Comparison of ENCODE assay signal across 22 cellular contexts in the genomic region with DNA sequence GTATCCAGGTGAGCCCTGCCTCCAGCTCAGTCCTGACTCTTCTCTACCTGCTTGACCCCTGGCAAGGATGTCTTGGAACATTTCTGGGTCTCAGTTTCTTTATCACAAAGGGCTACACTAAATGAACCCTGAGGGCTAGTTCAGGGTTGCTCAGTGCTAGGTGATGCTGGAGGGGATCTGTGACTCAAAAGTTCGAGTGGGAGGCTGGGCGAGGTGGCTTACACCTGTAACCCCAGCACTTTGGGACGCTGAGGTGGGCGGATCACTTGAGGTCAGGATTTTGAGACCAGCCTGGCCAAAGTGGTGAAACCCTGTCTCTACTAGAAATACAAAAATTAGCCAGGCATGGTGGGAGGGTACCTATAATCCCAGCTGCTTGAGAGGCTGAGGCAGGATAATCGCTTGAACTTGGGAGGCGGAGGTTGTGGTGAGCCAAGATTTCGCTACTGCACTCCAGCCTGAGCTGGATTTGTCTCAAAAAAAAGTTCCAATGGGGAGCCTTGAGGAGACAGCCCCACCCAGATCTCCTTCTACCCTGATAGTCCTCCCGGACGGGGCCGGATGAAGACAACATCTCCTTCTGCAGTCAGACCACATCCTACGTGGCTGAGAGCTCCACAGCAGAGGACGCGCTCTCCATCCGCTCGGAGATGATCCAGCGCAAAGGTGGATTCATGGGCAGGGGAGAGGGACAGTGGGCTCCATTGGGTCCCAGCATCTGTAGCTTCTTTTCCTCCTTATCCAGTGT. TPM values are rescaled to one million over a fixed set of nuclear protein-coding genes. Genes with fewer than 3 reads are reported as not detected.
DNase-seq lines count a peak whose midpoint lies in the region; ATAC-seq and TF ChIP-seq lines count a peak whose summit lies in the region.
"Had no signal": no experiment of that assay in that cellular context is flagged by ENCODE, and none has a peak within 500 bp of the region (broad histone marks: within the 10 kb centered on the region; RNA-seq: fewer than 3 reads in every experiment).

No MANE protein-coding gene starts in this region.

- peaks cover 28% of the 10 kb centered on the region for H3K4me1 Mint-ChIP-seq in glutamatergic neuron (ENCODE audit: low read depth, unreplicated experiment)
- H3K4me1 Mint-ChIP-seq: activated T-helper 17 cell treated with anti-CD3 and anti-CD28 coated beads, Interleukin-2, amount 50 U/mL, for 72 hours had no signal

- CTCF ChIA-PET in RWPE1 (lab: Yijun Ruan, JAX): interaction anchor here (0.6 to 8.4 kb wide), 3 partner anchors 56 to 547 kb away, joined by 3 to 132 read pairs (median 3); no protein-coding TSS in a partner anchor

- H3K27ac ChIP-seq in RWPE1: peak overlapping the region; percentile 100
- H3K27ac ChIP-seq: SJSA1 had no signal

- intact Hi-C loops in posterior vena cava (cut with DNase I): no loop called here

- peaks cover 10% of the 10 kb centered on the region for H3K9me3 Mint-ChIP-seq in glutamatergic neuron (ENCODE audit: unreplicated experiment)
- H3K9me3 Mint-ChIP-seq: activated T-helper 17 cell treated with anti-CD3 and anti-CD28 coated beads, Interleukin-2, amount 50 U/mL, for 72 hours; CD4-positive, CD25-positive, alpha-beta regulatory T cell; H9; memory B cell; naive B cell had no signal

- no peaks in the 10 kb centered on the region for H3K36me3 Mint-ChIP-seq in glutamatergic neuron (ENCODE audit: unreplicated experiment)
- H3K36me3 Mint-ChIP-seq: CD4-positive, CD25-positive, alpha-beta regulatory T cell; memory B cell; naive B cell had no signal

- peak overlapping the region; percentile 20 for H3K4me3 Mint-ChIP-seq in glutamatergic neuron (ENCODE audit: unreplicated experiment)
- H3K4me3 Mint-ChIP-seq: activated naive CD8-positive, alpha-beta T cell; activated T-helper 17 cell treated with anti-CD3 and anti-CD28 coated beads, Interleukin-2, amount 50 U/mL, for 72 hours; CD4-positive, CD25-positive, alpha-beta regulatory T cell; H9; memory B cell; naive B cell had no signal

- TF ChIP-seq CTCF in GM20000 (IDR thresholded peaks at IDR 0.05; ENCODE audit: extremely low read depth, missing control alignments): no peak
- TF ChIP-seq CTCF in RWPE1 (conservative IDR thresholded peaks at IDR 0.05; ENCODE audit: low read depth): no peak
- no peak for TF ChIP-seq CTCF in glutamatergic neuron (IDR thresholded peaks at IDR 0.05; ENCODE audit: partially characterized antibody, unreplicated experiment)

- no peaks in the 10 kb centered on the region for H3K27me3 Mint-ChIP-seq in glutamatergic neuron (ENCODE audit: unreplicated experiment)
- H3K27me3 Mint-ChIP-seq: activated naive CD8-positive, alpha-beta T cell; activated T-helper 17 cell treated with anti-CD3 and anti-CD28 coated beads, Interleukin-2, amount 50 U/mL, for 72 hours; naive B cell had no signal

- DNase-seq in GM20000 (ENCODE audit: low spot score) (peak; percentile 12), RWPE1 (ENCODE audit: low spot score) (no peak), glutamatergic neuron (no peak), posterior vena cava (ENCODE audit: low spot score) (peak; percentile 58), SW480 (ENCODE audit: low spot score) (no peak), NCI-H524 (lab: John Stamatoyannopoulos, UW) (no peak), NCI-H1694 treated with DMSO at 0.1 percent for 48 hours (lab: John Stamatoyannopoulos, UW) (no peak)
- DNase-seq: activated CD4-positive, alpha-beta T cell treated with anti-CD3 and anti-CD28 coated beads, Interleukin-2, amount 50 U/mL, for 1 hour; CD4-positive, CD25-positive, alpha-beta regulatory T cell; DMS 273 treated with DMSO at 0.1 percent for 48 hours; H9; KG1; kidney glomerular epithelial cell; naive B cell; NCI-H1436 treated with DMSO at 0.1 percent for 48 hours; sigmoid colon; T-helper 2 cell had no signal

- H3K27ac Mint-ChIP-seq in glutamatergic neuron (ENCODE audit: unreplicated experiment): no peak overlapping the region
- H3K27ac Mint-ChIP-seq: activated naive CD8-positive, alpha-beta T cell; activated T-helper 17 cell treated with anti-CD3 and anti-CD28 coated beads, Interleukin-2, amount 50 U/mL, for 72 hours; CD4-positive, CD25-positive, alpha-beta regulatory T cell; memory B cell had no signal

- ATAC-seq in GM19324 (IDR thresholded peaks at IDR 0.05; ENCODE audit: low FRiP score, unreplicated experiment): no peak
- ATAC-seq: activated T-helper 17 cell treated with anti-CD3 and anti-CD28 coated beads, Interleukin-2, amount 50 U/mL, for 72 hours had no signal

- POLR2A ChIA-PET in RWPE1 (lab: Yijun Ruan, JAX; ENCODE audit: low non-redundant PET): no interaction called here

RNA-seq across cellular contexts. Expression of gene YARS1, which starts 48.9 kb away (rescaled TPM):
- total RNA-seq in glutamatergic neuron (ENCODE audit: unreplicated experiment): 197 TPM
- 10 to 100 TPM; 74.2 to 85.5 TPM for total RNA-seq in posterior vena cava

RNA-seq across cellular contexts. Expression of gene S100PBP, which starts 49.2 kb away (rescaled TPM):
- 40.1 TPM for total RNA-seq in glutamatergic neuron (ENCODE audit: unreplicated experiment)
- 10 to 100 TPM; 24.2 to 30.8 TPM for total RNA-seq in posterior vena cava

Comparison
In these comparisons a context has a peak if more than half of its experiments do, and no peak if none do; other contexts are left out.
1. DNase-seq: peak in GM20000 (single experiment) and posterior vena cava (single experiment); none in RWPE1 (single experiment), glutamatergic neuron (single experiment), SW480 (single experiment), NCI-H524 (0 of 2) and NCI-H1694 treated with DMSO at 0.1 percent for 48 hours (single experiment).